ENCODE assay signal across 17 cellular contexts in genomic region chr17:42192189-42193126, GRCh38. TPM values are rescaled to one million over a fixed set of nuclear protein-coding genes. Genes with fewer than 3 reads are reported as not detected.
DNase-seq lines count a peak whose midpoint lies in the region; ATAC-seq and TF ChIP-seq lines count a peak whose summit lies in the region.
"Had no signal": no experiment of that assay in that cellular context is flagged by ENCODE, and none has a peak within 500 bp of the region (broad histone marks: within the 10 kb centered on the region; RNA-seq: fewer than 3 reads in every experiment).

No MANE protein-coding gene starts in this region.

- in situ Hi-C loops in Panc1 (cut with HindIII; ENCODE audit: low pct_unique_long_range_greater_than_20kb, low sequenced_read_pairs): no loop called here

- no peaks in the 10 kb centered on the region for H3K9me3 Mint-ChIP-seq in effector memory CD8-positive, alpha-beta T cell
- H3K9me3 Mint-ChIP-seq in chondrocyte (ENCODE audit: low read depth): no peaks in the 10 kb centered on the region

- H3K27me3 Mint-ChIP-seq in effector memory CD8-positive, alpha-beta T cell: no peaks in the 10 kb centered on the region
- no peaks in the 10 kb centered on the region for H3K27me3 Mint-ChIP-seq in chondrocyte (ENCODE audit: low read depth)

- H3K4me3 ChIP-seq in left ventricle myocardium inferior: peak overlapping the region; percentile 70
- no peak overlapping the region for H3K4me3 ChIP-seq in Panc1 (ENCODE audit: low read depth in 2 of 2, low read length in 2 of 2)
- H3K4me3 ChIP-seq: cardiac muscle cell, SK-N-MC had no signal

- no peak overlapping the region for H3K27ac ChIP-seq in left ventricle myocardium inferior (replicated peaks)
- peak overlapping the region; percentile 23; the same call in 1 of the 2 replicates for H3K27ac ChIP-seq in Panc1 (ENCODE audit: low read length)
- H3K27ac ChIP-seq: cardiac muscle cell, gastrocnemius medialis, SK-N-MC had no signal

- peaks cover 24% of the 10 kb centered on the region for H3K4me1 ChIP-seq in left ventricle myocardium inferior
- no peaks in the 10 kb centered on the region for H3K4me1 ChIP-seq in Panc1 (ENCODE audit: control insufficient read depth, insufficient read depth, low read length)

- H3K36me3 Mint-ChIP-seq in effector memory CD8-positive, alpha-beta T cell (ENCODE audit: insufficient read depth): no peaks in the 10 kb centered on the region
- no peaks in the 10 kb centered on the region for H3K36me3 Mint-ChIP-seq in chondrocyte (ENCODE audit: low read depth)

- DNase-seq in left ventricle myocardium inferior: no peak
- no peak for DNase-seq in Right ventricle myocardium superior
- DNase-seq in Panc1 (ENCODE audit: low read depth, low spot score): no peak
- DNase-seq in effector memory CD8-positive, alpha-beta T cell: no peak
- DNase-seq in LoVo (ENCODE audit: low spot score): no peak
- DNase-seq in chondrocyte (ENCODE audit: low spot score): no peak
- no peak for DNase-seq in foreskin melanocyte
- DNase-seq in activated gamma-delta T cell (lab: John Stamatoyannopoulos, UW): no peak
- DNase-seq: activated naive CD4-positive, alpha-beta T cell treated with Interleukin-2 at 50 U/mL for 16 hours; DMS79; gastrocnemius medialis; NCI-H2227 treated with DMSO at 0.1 percent for 48 hours; nucleus accumbens had no signal

- intact Hi-C loops in left ventricle myocardium inferior (cut with micrococcal nuclease): no loop called here
- intact Hi-C loops in Right ventricle myocardium superior (cut with DNase I): no loop called here
- intact Hi-C loops in Panc1 (cut with micrococcal nuclease; ENCODE audit: unreplicated experiment): no loop called here

- no peak for TF ChIP-seq CTCF in left ventricle myocardium inferior (IDR thresholded peaks at IDR 0.05; ENCODE audit: borderline replicate concordance)
- TF ChIP-seq CTCF in Panc1 (IDR thresholded peaks at IDR 0.05): no peak
- no peak for TF ChIP-seq CTCF in chondrocyte (IDR thresholded peaks at IDR 0.05)

- H3K36me3 ChIP-seq in left ventricle myocardium inferior (no peaks in the 10 kb centered on the region), Panc1 (ENCODE audit: control insufficient read depth, insufficient read depth, low read length) (no peaks in the 10 kb centered on the region)
- H3K36me3 ChIP-seq: cardiac muscle cell, gastrocnemius medialis had no signal

- H3K27me3 ChIP-seq in left ventricle myocardium inferior (ENCODE audit: low read depth) (no peaks in the 10 kb centered on the region), Panc1 (ENCODE audit: control insufficient read depth, insufficient read depth, low read length) (no peaks in the 10 kb centered on the region)
- H3K27me3 ChIP-seq: cardiac muscle cell, gastrocnemius medialis had no signal

- H3K9me3 ChIP-seq in left ventricle myocardium inferior (replicated peaks) (no peaks in the 10 kb centered on the region), Panc1 (ENCODE audit: control insufficient read depth, insufficient read depth, low read depth, low read length) (no peaks in the 10 kb centered on the region)
- H3K9me3 ChIP-seq: gastrocnemius medialis had no signal

- H3K4me3 Mint-ChIP-seq in effector memory CD8-positive, alpha-beta T cell: peak overlapping the region; percentile 94 to 99
- H3K4me3 Mint-ChIP-seq in chondrocyte (ENCODE audit: unreplicated experiment): no peak overlapping the region

- CTCF ChIA-PET in Panc1 (lab: Charles Lee): no interaction called here

- ATAC-seq in Right ventricle myocardium superior (ENCODE audit: poor library complexity) (no peak), Panc1 (no peak)
- no peak for ATAC-seq in effector memory CD8-positive, alpha-beta T cell (replicated peaks)
- ATAC-seq: gastrocnemius medialis had no signal

- H3K4me1 Mint-ChIP-seq in effector memory CD8-positive, alpha-beta T cell (ENCODE audit: low read depth in 2 of 2): peaks cover 21 to 22% of the 10 kb centered on the region in 2 donors
- H3K4me1 Mint-ChIP-seq in chondrocyte (ENCODE audit: low read depth): peaks cover 9% of the 10 kb centered on the region

- POLR2A ChIA-PET in Panc1 (lab: Charles Lee): no interaction called here

- BruUV-seq in Panc1 (replicated peaks; lab: Mats Ljungman, UMichigan): no TSS peak

- H3K27ac Mint-ChIP-seq in effector memory CD8-positive, alpha-beta T cell: peak overlapping the region in 1 of 2 donors; percentile 55
- H3K27ac Mint-ChIP-seq in chondrocyte (ENCODE audit: unreplicated experiment): no peak overlapping the region

RNA-seq across cellular contexts. Expression of gene GHDC, which starts 1.8 kb away (rescaled TPM):
- total RNA-seq in left ventricle myocardium inferior: 8.4 TPM
- 8.1 TPM for total RNA-seq in Right ventricle myocardium superior
- total RNA-seq in Panc1 (2021; ENCODE audit: unreplicated experiment): 21.8 TPM
- 30.0 TPM for polyA plus RNA-seq in Panc1 (2012; ENCODE audit: insufficient read length)
- 3.5 to 8.9 TPM (median 7.8 TPM) in 3 replicates for total RNA-seq in chondrocyte

RNA-seq across cellular contexts. Expression of gene HCRT, which starts 7.2 kb away (rescaled TPM):
- total RNA-seq in left ventricle myocardium inferior (not detected), Right ventricle myocardium superior (not detected), Panc1 (2021; ENCODE audit: unreplicated experiment) (not detected), chondrocyte (not detected in 3 replicates)
- polyA plus RNA-seq in Panc1 (2012; ENCODE audit: insufficient read length): not detected
- total RNA-seq: gastrocnemius medialis, H4, lung microvascular endothelial cell had no signal
- polyA plus RNA-seq: cardiac muscle cell had no signal

RNA-seq across cellular contexts. Expression of gene KCNH4, which starts 11.5 kb away (rescaled TPM):
- 0.16 TPM for total RNA-seq in left ventricle myocardium inferior
- total RNA-seq in Right ventricle myocardium superior: 0.13 TPM
- total RNA-seq in Panc1 (2021; ENCODE audit: unreplicated experiment): 1.5 TPM
- polyA plus RNA-seq in Panc1 (2012; ENCODE audit: insufficient read length): 1.6 TPM
- not detected in 3 replicates for total RNA-seq in chondrocyte
- total RNA-seq: cardiac muscle cell, gastrocnemius medialis had no signal
- polyA plus RNA-seq: cardiac muscle cell had no signal

RNA-seq across cellular contexts. Expression of gene RAB5C, which starts 37.7 kb away (rescaled TPM):
- 38.6 TPM for total RNA-seq in left ventricle myocardium inferior
- 38.6 TPM for total RNA-seq in Right ventricle myocardium superior
- total RNA-seq in Panc1 (2021; ENCODE audit: unreplicated experiment): 141 TPM
- 195 TPM for polyA plus RNA-seq in Panc1 (2012; ENCODE audit: insufficient read length)
- total RNA-seq in chondrocyte: 107 to 118 TPM (median 116 TPM) in 3 replicates
